Comparison of ENCODE assay signal across 13 cellular contexts in genomic region chr5:172285226-172286143, GRCh38. TPM values are rescaled to one million over a fixed set of nuclear protein-coding genes. Genes with fewer than 3 reads are reported as not detected.
A peak's percentile ranks its signal among the peaks of the same experiment; 100 is the strongest.
DNase-seq lines count a peak whose midpoint lies in the region; ATAC-seq and TF ChIP-seq lines count a peak whose summit lies in the region.
"Had no signal": no experiment of that assay in that cellular context is flagged by ENCODE, and none has a peak within 500 bp of the region (broad histone marks: within the 10 kb centered on the region; RNA-seq: fewer than 3 reads in every experiment).

No MANE protein-coding gene starts in this region.

- H3K36me3 ChIP-seq in BLaER1 treated with 17β-estradiol and CSF1 and Interleukin-3, amounts not matched to agents 10 nM and 100 nM: peaks cover 0 to 7% (median 0%) of the 10 kb centered on the region in 11 experiments; a peak in 3 of 22 replicates
- no peaks in the 10 kb centered on the region for H3K36me3 ChIP-seq in adipocyte (ENCODE audit: control insufficient read depth, insufficient read depth, low read length, severe bottlenecking)

- peak overlapping the region; percentile 93 for H3K4me3 Mint-ChIP-seq in HFFc6
- H3K4me3 Mint-ChIP-seq in nephron: peak overlapping the region; percentile 96 to 99 (median 98)

- 0 out of 20 replicates have a peak overlapping the region, but pooled peaks of 2 of the 10 experiments have one; percentile 66 to 91 for H3K4me3 ChIP-seq in BLaER1 treated with 17β-estradiol and CSF1 and Interleukin-3, amounts not matched to agents 10 nM and 100 nM
- peak overlapping the region; percentile 88 for H3K4me3 ChIP-seq in adipocyte (ENCODE audit: low read length)

- H3K4me1 Mint-ChIP-seq in HFFc6 (ENCODE audit: low read depth) (peaks cover 33% of the 10 kb centered on the region), nephron (peaks cover 30% of the 10 kb centered on the region)

- no peak overlapping the region for H3K27ac ChIP-seq in BLaER1 treated with 17β-estradiol and CSF1 and Interleukin-3, amounts not matched to agents 10 nM and 100 nM

- TF ChIP-seq CTCF in HFFc6 (IDR thresholded peaks at IDR 0.05) (no peak), nephron (IDR thresholded peaks at IDR 0.05; ENCODE audit: unreplicated experiment in 3 of 3) (no peak)

- H3K4me1 ChIP-seq in BLaER1 treated with 17β-estradiol and CSF1 and Interleukin-3, amounts not matched to agents 10 nM and 100 nM: peaks cover 24 to 38% (median 34%) of the 10 kb centered on the region in 10 experiments
- peaks cover 33% of the 10 kb centered on the region for H3K4me1 ChIP-seq in adipocyte (ENCODE audit: control insufficient read depth, insufficient read depth, low read length)

- peak overlapping the region in 3 of 11 experiments; percentile 10 to 97 (median 96); a peak in 1 of 22 replicates for H3K9ac ChIP-seq in BLaER1 treated with 17β-estradiol and CSF1 and Interleukin-3, amounts not matched to agents 10 nM and 100 nM
- H3K9ac ChIP-seq in adipocyte (ENCODE audit: low read length): peak overlapping the region; percentile 95

- peaks cover 18 to 30% (median 26%) of the 10 kb centered on the region in 11 experiments; a peak in 21 of 22 replicates for H4K20me1 ChIP-seq in BLaER1 treated with 17β-estradiol and CSF1 and Interleukin-3, amounts not matched to agents 10 nM and 100 nM

- no peak for ATAC-seq in GM18861 (IDR thresholded peaks at IDR 0.05; ENCODE audit: unreplicated experiment)
- ATAC-seq: esophagus mucosa had no signal

- H3K36me3 Mint-ChIP-seq in HFFc6 (ENCODE audit: low read depth) (no peaks in the 10 kb centered on the region), nephron (ENCODE audit: low read depth) (no peaks in the 10 kb centered on the region)

- H3K27me3 Mint-ChIP-seq in HFFc6 (ENCODE audit: insufficient read depth) (no peaks in the 10 kb centered on the region; the same call in 1 of the 2 replicates), nephron (ENCODE audit: low read depth) (no peaks in the 10 kb centered on the region)

- H3K9me3 Mint-ChIP-seq in HFFc6 (no peaks in the 10 kb centered on the region), nephron (no peaks in the 10 kb centered on the region)

- H3K9me3 ChIP-seq in BLaER1 treated with 17β-estradiol and CSF1 and Interleukin-3, amounts not matched to agents 10 nM and 100 nM (replicated peaks in 1 of 11): no peaks in the 10 kb centered on the region
- H3K9me3 ChIP-seq in adipocyte (ENCODE audit: control insufficient read depth, low read length): no peaks in the 10 kb centered on the region

- H3K4me2 ChIP-seq in BLaER1 treated with 17β-estradiol and CSF1 and Interleukin-3, amounts not matched to agents 10 nM and 100 nM: peak overlapping the region; percentile 82 to 100 (median 96); a peak in 21 of 22 replicates

- no peaks in the 10 kb centered on the region for H3K27me3 ChIP-seq in BLaER1 treated with 17β-estradiol and CSF1 and Interleukin-3, amounts not matched to agents 10 nM and 100 nM
- no peaks in the 10 kb centered on the region for H3K27me3 ChIP-seq in adipocyte (replicated peaks; ENCODE audit: control insufficient read depth, insufficient read depth, low read length)

- H3K27ac Mint-ChIP-seq in HFFc6 (no peak overlapping the region; the same call in 1 of the 2 replicates), nephron (peak overlapping the region; percentile 99 to 100 (median 99))

- no peak for DNase-seq in HFFc6
- peak; percentile 17 for DNase-seq in adipocyte (ENCODE audit: low read depth)
- DNase-seq in D341Med (ENCODE audit: low spot score): no peak
- no peak for DNase-seq in HT-29 (ENCODE audit: low spot score)
- no peak for DNase-seq in NCI-H2171 treated with DMSO at 0.1 percent for 48 hours (lab: John Stamatoyannopoulos, UW)
- DNase-seq: activated CD4-positive, CD25-positive, alpha-beta regulatory T cell; DND-41; left cardiac atrium; NCI-H1436 treated with DMSO at 0.1 percent for 48 hours had no signal

RNA-seq across cellular contexts. Expression of gene UBTD2, which starts 1.9 kb away (rescaled TPM):
- 10 to 100 TPM; 15.2 to 19.5 (median 17.7) TPM for total RNA-seq in HFFc6 (2021; fragmentation: NEBNext Ultra II Directional; extraction: Animal tissue kit (Norgen Biotek cat#: 25700))
- total RNA-seq in HT-29 (2014; rRNA removed; shearing (Covaris generic)): 5.9 and 9.0 TPM in 2 replicates
